ENCODE assay signal across 14 cellular contexts in the genomic region with DNA sequence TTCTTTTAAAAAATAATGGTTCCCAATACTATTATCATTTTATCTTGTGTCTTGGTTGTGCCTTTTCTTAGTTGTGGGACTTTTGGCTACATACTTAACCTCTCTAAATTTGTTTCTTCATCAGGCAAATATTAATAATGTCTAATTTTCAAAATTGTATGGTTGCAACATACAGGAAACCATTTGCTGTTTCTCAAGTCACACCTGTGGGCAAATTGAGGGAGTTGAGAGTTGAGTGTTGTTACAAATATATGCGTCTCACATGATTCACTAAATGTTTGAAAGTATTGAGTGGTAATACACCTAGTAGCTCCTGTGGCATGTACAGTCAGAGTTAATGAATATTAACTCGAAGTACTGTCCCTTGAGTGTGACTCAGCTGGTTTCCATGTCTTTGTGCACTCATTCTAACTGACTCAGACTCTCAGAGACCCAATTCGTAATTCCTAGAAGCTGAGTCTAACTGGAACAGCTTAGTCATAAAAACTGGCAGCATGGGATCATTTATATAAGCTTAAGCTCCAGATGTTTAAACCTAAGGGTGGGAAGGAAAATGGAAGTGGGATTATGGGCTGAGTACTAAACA.
DNase-seq lines count a peak whose midpoint lies in the region; ATAC-seq and TF ChIP-seq lines count a peak whose summit lies in the region.
"Had no signal": no experiment of that assay in that cellular context is flagged by ENCODE, and none has a peak within 500 bp of the region (broad histone marks: within the 10 kb centered on the region; RNA-seq: fewer than 3 reads in every experiment).

No MANE protein-coding gene starts in this region.

- no peaks in the 10 kb centered on the region for H3K36me3 ChIP-seq in fibroblast of lung (ENCODE audit: control insufficient read depth, insufficient read depth, low read length)
- no peaks in the 10 kb centered on the region for H3K36me3 ChIP-seq in skeletal muscle satellite cell (ENCODE audit: insufficient read depth, low read length)
- H3K36me3 ChIP-seq: left ventricle myocardium inferior had no signal

- no peak overlapping the region for H3K4me3 ChIP-seq in fibroblast of lung (replicated peaks in 1 of 4; ENCODE audit: control extremely low read depth in 1 of 4, insufficient read depth in 1 of 4, low read depth in 3 of 4, low read length in 4 of 4)
- peak overlapping the region; percentile 18 for H3K4me3 ChIP-seq in skeletal muscle satellite cell (ENCODE audit: low read length)
- H3K4me3 ChIP-seq: left ventricle myocardium inferior, psoas muscle had no signal

- H3K9ac ChIP-seq in fibroblast of lung (ENCODE audit: insufficient read depth, low read length) (no peak overlapping the region), skeletal muscle satellite cell (ENCODE audit: low read depth, low read length) (peak overlapping the region; percentile 63)

- no peak overlapping the region for H3K4me3 Mint-ChIP-seq in natural killer cell
- H3K4me3 Mint-ChIP-seq: activated CD4-positive, alpha-beta memory T cell treated with anti-CD3 and anti-CD28 coated beads for 36 hours; activated naive CD8-positive, alpha-beta T cell had no signal

- no peaks in the 10 kb centered on the region for H3K27me3 Mint-ChIP-seq in natural killer cell (ENCODE audit: low read depth in 2 of 2)
- H3K27me3 Mint-ChIP-seq: activated CD4-positive, alpha-beta memory T cell treated with anti-CD3 and anti-CD28 coated beads for 36 hours; activated naive CD8-positive, alpha-beta T cell had no signal

- H3K4me2 ChIP-seq in fibroblast of lung (ENCODE audit: extremely low read depth, insufficient read depth, low read length) (peak overlapping the region; percentile 45), skeletal muscle satellite cell (ENCODE audit: low read length) (peak overlapping the region; percentile 68)

- no peaks in the 10 kb centered on the region for H3K4me1 Mint-ChIP-seq in natural killer cell

- no peaks in the 10 kb centered on the region for H3K27me3 ChIP-seq in fibroblast of lung (ENCODE audit: control insufficient read depth, insufficient read depth, low read length)
- no peaks in the 10 kb centered on the region for H3K27me3 ChIP-seq in skeletal muscle satellite cell (ENCODE audit: control insufficient read depth, insufficient read depth, low read length)

- TF ChIP-seq CTCF in RWPE1 (conservative IDR thresholded peaks at IDR 0.05; ENCODE audit: low read depth) (no peak), fibroblast of lung (conservative IDR thresholded peaks at IDR 0.05 in 1 of 2, IDR thresholded peaks at IDR 0.05 in 1 of 2; ENCODE audit: low read depth in 1 of 2, low read length in 2 of 2) (no peak), natural killer cell (IDR thresholded peaks at IDR 0.05) (no peak)

- ATAC-seq in natural killer cell (no peak), HG02642 (IDR thresholded peaks at IDR 0.05; ENCODE audit: poor library complexity, unreplicated experiment) (no peak)
- ATAC-seq: psoas muscle had no signal

- H3K27ac ChIP-seq in RWPE1 (peak overlapping the region; percentile 90), fibroblast of lung (ENCODE audit: insufficient read depth, low read length) (peak overlapping the region; percentile 78)
- H3K27ac ChIP-seq: left ventricle myocardium inferior, psoas muscle had no signal

- no peaks in the 10 kb centered on the region for H3K36me3 Mint-ChIP-seq in natural killer cell
- H3K36me3 Mint-ChIP-seq: activated CD4-positive, alpha-beta memory T cell treated with anti-CD3 and anti-CD28 coated beads for 36 hours; activated naive CD8-positive, alpha-beta T cell had no signal

- no peaks in the 10 kb centered on the region for H3K79me2 ChIP-seq in fibroblast of lung (ENCODE audit: control insufficient read depth, insufficient read depth, low read length)

- POLR2A ChIA-PET in RWPE1 (lab: Yijun Ruan, JAX; ENCODE audit: low non-redundant PET) = no interaction called here

- H3K9me3 ChIP-seq in fibroblast of lung (ENCODE audit: control insufficient read depth, insufficient read depth, low read depth, low read length) (no peaks in the 10 kb centered on the region), skeletal muscle satellite cell (replicated peaks; ENCODE audit: low read length) (no peaks in the 10 kb centered on the region)
- H3K9me3 ChIP-seq: left ventricle myocardium inferior, psoas muscle had no signal

- CTCF ChIA-PET in RWPE1 (lab: Yijun Ruan, JAX) = no interaction called here

- peaks cover 3% of the 10 kb centered on the region for H3K4me1 ChIP-seq in fibroblast of lung (ENCODE audit: control insufficient read depth, extremely low read depth, insufficient read depth, low read length)
- H3K4me1 ChIP-seq in skeletal muscle satellite cell (ENCODE audit: control insufficient read depth, insufficient read depth, low read length) = peaks cover 16% of the 10 kb centered on the region
- H3K4me1 ChIP-seq: left ventricle myocardium inferior, psoas muscle had no signal

- H3K9me3 Mint-ChIP-seq in natural killer cell = peaks cover 9 to 12% of the 10 kb centered on the region in 2 donors

- no peak overlapping the region for H2AFZ ChIP-seq in fibroblast of lung (ENCODE audit: low read length)

- peak; percentile 88 for DNase-seq in GM04503 (ENCODE audit: low read depth)
- DNase-seq in RWPE1 (ENCODE audit: low spot score) = peak; percentile 89
- peak; percentile 98 to 99 for DNase-seq in fibroblast of lung (ENCODE audit: low read depth in 2 of 2)
- no peak for DNase-seq in activated CD4-positive, CD25-positive, alpha-beta regulatory T cell treated with anti-CD3 and anti-CD28 coated beads, Interleukin-2, amount 50 U/mL, for 72 hours
- DNase-seq in natural killer cell = no peak
- no peak for DNase-seq in posterior vena cava (ENCODE audit: low spot score)
- DNase-seq: activated CD4-positive, alpha-beta memory T cell treated with anti-CD3 and anti-CD28 coated beads for 36 hours; GDM1; left ventricle myocardium inferior; NCI-H2081 treated with DMSO at 0.1 percent for 48 hours; psoas muscle had no signal

- no peak overlapping the region for H3K27ac Mint-ChIP-seq in natural killer cell
- H3K27ac Mint-ChIP-seq: activated CD4-positive, alpha-beta memory T cell treated with anti-CD3 and anti-CD28 coated beads for 36 hours; activated naive CD8-positive, alpha-beta T cell had no signal

- no peaks in the 10 kb centered on the region for H4K20me1 ChIP-seq in fibroblast of lung (ENCODE audit: control insufficient read depth, extremely low read depth, insufficient read depth, low read length)

- intact Hi-C loops in natural killer cell (cut with micrococcal nuclease) = no loop called here
- intact Hi-C loops in posterior vena cava (cut with DNase I) = no loop called here

Comparison
In these comparisons a context has a peak if more than half of its experiments do, and no peak if none do; other contexts are left out.
1. DNase-seq: peak in GM04503 (single experiment), RWPE1 (single experiment) and fibroblast of lung (2 of 2); none in activated CD4-positive, CD25-positive, alpha-beta regulatory T cell treated with anti-CD3 and anti-CD28 coated beads, Interleukin-2, amount 50 U/mL, for 72 hours (single experiment), natural killer cell (single experiment) and posterior vena cava (single experiment).